Comparison of ENCODE assay signal across 1 cellular context in the genomic region with DNA sequence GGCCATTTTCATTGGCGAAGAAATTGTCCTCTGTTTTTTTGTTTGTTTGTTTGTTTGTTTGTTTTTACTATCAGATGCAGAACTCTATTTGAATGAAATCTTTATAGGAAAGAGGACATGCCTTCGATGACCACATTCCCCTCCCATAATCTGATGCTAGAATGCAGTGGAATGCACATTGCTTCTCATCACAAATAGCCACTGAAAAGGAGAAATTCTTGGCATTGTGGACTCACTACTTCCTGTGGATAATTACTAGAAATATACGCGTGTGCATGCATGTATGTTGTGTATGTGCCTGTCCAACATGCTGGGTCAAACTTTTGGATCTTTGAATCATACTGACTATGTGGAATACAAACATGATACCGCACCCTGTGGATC.
TF ChIP-seq lines count a peak whose summit lies in the region.

No MANE protein-coding gene starts in this region.

TF ChIP-seq in H1, 55 proteins besides CTCF, POLR2A, EP300 and RAD21:
- no peak for TF ChIP-seq JUN (IDR thresholded peaks at IDR 0.05; ENCODE audit: low read depth, low read length)
